ENCODE assay signal across 8 cellular contexts in the genomic region with DNA sequence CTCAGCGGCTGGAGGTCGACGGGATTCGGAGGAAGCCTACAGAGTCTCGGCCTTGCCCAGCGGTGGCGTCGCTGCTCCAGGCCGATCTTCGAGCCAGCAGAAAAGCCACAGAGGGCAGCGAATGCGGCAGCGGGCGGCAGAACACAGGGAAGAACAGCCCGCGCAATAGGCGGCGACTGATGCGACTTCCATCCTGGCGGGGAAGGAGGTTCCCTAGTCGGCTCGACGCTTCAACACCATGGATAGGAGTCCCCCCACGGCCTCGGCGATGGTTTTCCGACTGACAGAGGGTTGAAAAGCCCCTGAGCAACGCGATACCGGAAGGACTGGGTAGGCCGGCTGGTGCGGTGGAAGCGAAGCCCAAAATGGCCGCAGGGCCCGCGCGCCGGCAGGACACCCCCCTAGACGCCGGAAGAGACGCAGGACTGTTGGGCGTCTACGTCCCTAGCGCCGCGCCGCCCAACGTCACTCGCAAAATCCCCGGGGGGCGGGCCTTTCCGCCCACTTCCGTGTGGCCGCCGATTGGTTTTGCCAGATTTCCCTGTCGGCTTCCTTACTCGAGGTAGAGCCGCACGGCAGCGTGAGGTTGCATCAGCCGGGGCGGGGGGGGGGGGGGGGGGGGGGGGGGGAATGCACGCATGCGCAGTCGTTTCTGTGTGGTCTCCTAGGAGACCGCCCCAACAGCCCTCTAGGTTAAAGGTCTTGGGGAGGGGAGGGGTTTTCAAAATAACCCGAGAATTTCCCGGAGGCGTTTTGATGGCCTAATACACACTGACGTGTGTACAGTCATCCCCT.
DNase-seq lines count a peak whose midpoint lies in the region; ATAC-seq lines count a peak whose summit lies in the region.

Gene PPP1R15B (minus strand): TSS at position 367 of the 795 bp plus-strand sequence. CDS start 406 bp downstream, outside the sequence.

- DNase-seq in Ammon's horn (ENCODE audit: low spot score) (peak; percentile 97), GM19238 (ENCODE audit: insufficient read length, low spot score) (peak; percentile 88), NCI-H524 treated with DMSO at 0.1 percent for 48 hours (lab: John Stamatoyannopoulos, UW) (peak; percentile 75), kidney tubule cell (ENCODE audit: low spot score) (peak; percentile 99)
- DNase-seq in activated CD4-positive, alpha-beta T cell treated with anti-CD3 and anti-CD28 coated beads for 4 hours, result peak; percentile 96 to 97
- peak; percentile 88 to 93 (median 92) for DNase-seq in stimulated activated CD4-positive, alpha-beta T cell treated with anti-CD3 and anti-CD28 coated beads, Interleukin-1b, Interleukin-23, amount 100 ng/mL, for 24 hours (ENCODE audit: low read depth in 4 of 4, low spot score in 1 of 4)

- H3K27ac ChIP-seq in cingulate gyrus (ENCODE audit: low read depth, low read length), result peak within 1 kb of the TSS; percentile 93

- ATAC-seq in HG03442 (IDR thresholded peaks at IDR 0.05; ENCODE audit: unreplicated experiment), result peak; percentile 87

Comparison
In these comparisons a context has a peak if more than half of its experiments do, and no peak if none do; other contexts are left out.
1. Peak in every context shown above with its lines: DNase-seq, ATAC-seq and H3K27ac ChIP-seq.